In the genomic region with DNA sequence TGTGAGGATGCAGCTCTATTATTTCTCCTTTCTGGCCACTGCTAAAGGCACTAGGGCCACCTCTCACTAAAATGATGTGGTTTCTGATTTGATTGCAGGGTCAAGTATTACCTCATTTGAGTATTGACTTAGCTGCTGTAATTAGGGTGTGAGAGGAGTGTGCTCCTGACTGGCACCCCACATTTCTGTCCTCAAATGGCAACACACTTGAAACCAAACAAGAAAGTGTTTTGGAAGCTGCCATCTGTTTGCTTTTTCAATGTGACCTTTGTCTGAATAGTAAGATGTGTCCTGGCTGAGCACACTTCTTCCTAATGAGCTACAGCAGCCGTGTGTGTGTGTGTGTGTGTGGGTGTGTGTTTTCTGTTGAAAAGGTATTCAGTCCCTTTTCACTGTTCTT, we compare ENCODE assay signal across 16 cellular contexts.
DNase-seq lines count a peak whose midpoint lies in the region; ATAC-seq and TF ChIP-seq lines count a peak whose summit lies in the region.
"Had no signal": no experiment of that assay in that cellular context is flagged by ENCODE, and none has a peak within 500 bp of the region (broad histone marks: within the 10 kb centered on the region; RNA-seq: fewer than 3 reads in every experiment).

No MANE protein-coding gene starts in this region.

- intact Hi-C loops in upper lobe of right lung (cut with DNase I): no loop called here

- DNase-seq in NCI-H2107 treated with DMSO at 0.1 percent for 48 hours (lab: John Stamatoyannopoulos, UW; ENCODE audit: unreplicated experiment) (peak; percentile 57), NCI-H2107 (lab: John Stamatoyannopoulos, UW) (no peak), NCI-H2227 (lab: John Stamatoyannopoulos, UW; ENCODE audit: unreplicated experiment) (peak; percentile 85), upper lobe of right lung (no peak), HT-29 (ENCODE audit: low spot score) (no peak)
- DNase-seq in central memory CD8-positive, alpha-beta T cell (ENCODE audit: low spot score in 2 of 2): no peak
- no peak for DNase-seq in activated effector memory CD4-positive, alpha-beta T cell treated with Interleukin-2 at 50 U/mL for 16 hours
- DNase-seq: activated CD8-positive, alpha-beta T cell treated with anti-CD3 and anti-CD28 coated beads for 36 hours; anterior cingulate cortex; hippocampal formation; left ventricle myocardium superior; natural killer cell; stimulated activated CD4-positive, alpha-beta T cell treated with anti-CD3 and anti-CD28 coated beads, Interleukin-4, amount 100 ng/mL, for 4 hours had no signal

- H3K4me1 ChIP-seq in upper lobe of right lung: no peaks in the 10 kb centered on the region

- peaks cover 9% of the 10 kb centered on the region for H3K36me3 Mint-ChIP-seq in central memory CD8-positive, alpha-beta T cell (ENCODE audit: insufficient read depth)
- H3K36me3 Mint-ChIP-seq: natural killer cell; stimulated activated effector memory CD8-positive, alpha-beta T cell treated with anti-CD3 and anti-CD28 coated beads, Interleukin-12 subunit alpha, Interleukin-12 subunit beta, amount 100 ng/mL, for 72 hours had no signal

- H3K4me1 Mint-ChIP-seq in central memory CD8-positive, alpha-beta T cell: peaks cover 32% of the 10 kb centered on the region

- H3K36me3 ChIP-seq in upper lobe of right lung: no peaks in the 10 kb centered on the region

- H3K4me3 ChIP-seq in upper lobe of right lung: no peak overlapping the region
- H3K4me3 ChIP-seq: SK-N-MC had no signal

- no peak overlapping the region for H3K4me3 Mint-ChIP-seq in central memory CD8-positive, alpha-beta T cell
- H3K4me3 Mint-ChIP-seq: activated CD8-positive, alpha-beta T cell treated with anti-CD3 and anti-CD28 coated beads for 36 hours; natural killer cell; stimulated activated effector memory CD8-positive, alpha-beta T cell treated with anti-CD3 and anti-CD28 coated beads, Interleukin-12 subunit alpha, Interleukin-12 subunit beta, amount 100 ng/mL, for 72 hours had no signal

- no peak overlapping the region for H3K27ac ChIP-seq in upper lobe of right lung
- H3K27ac ChIP-seq: SK-N-MC had no signal

- no peaks in the 10 kb centered on the region for H3K27me3 ChIP-seq in upper lobe of right lung

- no peaks in the 10 kb centered on the region for H3K9me3 Mint-ChIP-seq in central memory CD8-positive, alpha-beta T cell
- H3K9me3 Mint-ChIP-seq: activated CD8-positive, alpha-beta T cell treated with anti-CD3 and anti-CD28 coated beads for 36 hours; natural killer cell; stimulated activated effector memory CD8-positive, alpha-beta T cell treated with anti-CD3 and anti-CD28 coated beads, Interleukin-12 subunit alpha, Interleukin-12 subunit beta, amount 100 ng/mL, for 72 hours had no signal

- H3K9me3 ChIP-seq in upper lobe of right lung: no peaks in the 10 kb centered on the region

- peak overlapping the region; percentile 19 for H3K27ac Mint-ChIP-seq in central memory CD8-positive, alpha-beta T cell (ENCODE audit: low read depth)
- H3K27ac Mint-ChIP-seq: activated CD8-positive, alpha-beta T cell treated with anti-CD3 and anti-CD28 coated beads for 36 hours; stimulated activated effector memory CD8-positive, alpha-beta T cell treated with anti-CD3 and anti-CD28 coated beads, Interleukin-12 subunit alpha, Interleukin-12 subunit beta, amount 100 ng/mL, for 72 hours had no signal

- no peak for TF ChIP-seq CTCF in upper lobe of right lung (IDR thresholded peaks at IDR 0.05)

- no peaks in the 10 kb centered on the region for H3K27me3 Mint-ChIP-seq in central memory CD8-positive, alpha-beta T cell
- H3K27me3 Mint-ChIP-seq: activated CD8-positive, alpha-beta T cell treated with anti-CD3 and anti-CD28 coated beads for 36 hours had no signal

- no peak for ATAC-seq in central memory CD8-positive, alpha-beta T cell (replicated peaks; ENCODE audit: extremely low read depth, poor library complexity, severe bottlenecking)
- ATAC-seq in upper lobe of right lung (peak; percentile 45), GM21447 (IDR thresholded peaks at IDR 0.05; ENCODE audit: unreplicated experiment) (no peak)
- ATAC-seq: activated CD8-positive, alpha-beta T cell treated with anti-CD3 and anti-CD28 coated beads for 36 hours; left ventricle myocardium superior; natural killer cell; stimulated activated effector memory CD8-positive, alpha-beta T cell treated with anti-CD3 and anti-CD28 coated beads, Interleukin-12 subunit alpha, Interleukin-12 subunit beta, amount 100 ng/mL, for 72 hours had no signal

Comparison
In these comparisons a context has a peak if more than half of its experiments do, and no peak if none do; other contexts are left out.
1. DNase-seq: peak in NCI-H2107 treated with DMSO at 0.1 percent for 48 hours (single experiment) and NCI-H2227 (single experiment); none in NCI-H2107 (single experiment), central memory CD8-positive, alpha-beta T cell (0 of 2), upper lobe of right lung (single experiment), activated effector memory CD4-positive, alpha-beta T cell treated with Interleukin-2 at 50 U/mL for 16 hours (single experiment) and HT-29 (single experiment).